In the genomic region with DNA sequence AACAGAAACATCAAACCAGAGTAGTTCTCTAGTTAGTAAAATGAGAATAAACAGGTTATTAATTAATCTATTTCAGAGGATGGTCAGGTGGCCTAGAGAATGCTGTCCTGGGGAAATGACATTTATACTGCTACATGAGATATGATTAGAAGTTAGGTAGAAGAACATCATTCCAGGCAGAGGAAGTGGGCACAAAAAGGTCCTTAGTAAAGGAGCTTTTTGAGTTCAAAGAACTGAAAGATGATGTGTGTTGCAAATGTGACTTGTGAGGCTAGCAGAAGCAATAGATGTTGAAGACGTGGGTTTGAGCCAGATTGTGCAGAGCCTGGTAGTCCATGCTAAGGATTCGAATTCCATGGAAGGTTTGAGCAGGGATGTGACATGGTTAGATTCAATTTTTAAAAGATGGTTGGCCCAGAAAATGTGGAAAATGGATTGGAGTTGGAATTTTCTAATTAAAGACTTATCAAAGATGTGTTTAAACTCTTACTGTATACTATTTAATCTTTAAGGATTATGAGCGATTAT, we compare ENCODE assay signal across 9 cellular contexts. TPM values are rescaled to one million over a fixed set of nuclear protein-coding genes. Genes with fewer than 3 reads are reported as not detected.
DNase-seq lines count a peak whose midpoint lies in the region; ATAC-seq and TF ChIP-seq lines count a peak whose summit lies in the region.
"Had no signal": no experiment of that assay in that cellular context is flagged by ENCODE, and none has a peak within 500 bp of the region (broad histone marks: within the 10 kb centered on the region; RNA-seq: fewer than 3 reads in every experiment).

No MANE protein-coding gene starts in this region.

- peaks cover 25 to 97% (median 39%) of the 10 kb centered on the region in 10 experiments for H3K4me1 ChIP-seq in BLaER1 treated with 17β-estradiol and CSF1 and Interleukin-3, amounts not matched to agents 10 nM and 100 nM
- peaks cover 8% of the 10 kb centered on the region for H3K4me1 ChIP-seq in mesendoderm (ENCODE audit: control insufficient read depth, low read depth, low read length)

- peak overlapping the region in 4 of 10 experiments; percentile 8 to 50 (median 16); a peak in 4 of 20 replicates for H3K4me3 ChIP-seq in BLaER1 treated with 17β-estradiol and CSF1 and Interleukin-3, amounts not matched to agents 10 nM and 100 nM
- no peak overlapping the region for H3K4me3 ChIP-seq in HL-60 (replicated peaks; ENCODE audit: insufficient read depth, low read length)
- H3K4me3 ChIP-seq in mesendoderm (ENCODE audit: low read length) = no peak overlapping the region
- H3K4me3 ChIP-seq: gastroesophageal sphincter had no signal

- peak overlapping the region; percentile 17 to 96 (median 79); a peak in 21 of 22 replicates for H3K4me2 ChIP-seq in BLaER1 treated with 17β-estradiol and CSF1 and Interleukin-3, amounts not matched to agents 10 nM and 100 nM
- no peak overlapping the region for H3K4me2 ChIP-seq in mesendoderm (ENCODE audit: low read length)

- CTCF ChIA-PET in activated CD8-positive, alpha-beta T cell treated with anti-CD3 and anti-CD28 coated beads, Interleukin-2, amount 10 ng/mL, durations not matched to agents 7 days and 5 days (lab: Charles Lee) = interaction anchor here (0.8 to 1.9 kb wide), 8 partner anchors 8 to 117 kb away, joined by 3 to 7 read pairs (median 3); no protein-coding TSS in a partner anchor

- H3K9me3 Mint-ChIP-seq in activated CD8-positive, alpha-beta T cell treated with anti-CD3 and anti-CD28 coated beads, Interleukin-2, amount 10 ng/mL, durations not matched to agents 7 days and 5 days (ENCODE audit: insufficient read depth) = no peaks in the 10 kb centered on the region

- no peak overlapping the region for H2AK5ac ChIP-seq in mesendoderm (ENCODE audit: low read length)

- DNase-seq in HL-60 (ENCODE audit: low read depth in 1 of 2, low spot score in 1 of 2) (no peak), mesendoderm (peak; percentile 20), NCI-H1105 treated with DMSO at 0.1 percent for 48 hours (lab: John Stamatoyannopoulos, UW) (no peak), DMS79 treated with DMSO at 0.1 percent for 48 hours (lab: John Stamatoyannopoulos, UW) (no peak)
- no peak for DNase-seq in activated CD8-positive, alpha-beta T cell treated with anti-CD3 and anti-CD28 coated beads, Interleukin-2, amount 10 ng/mL, durations not matched to agents 7 days and 5 days
- no peak for DNase-seq in stimulated activated CD4-positive, alpha-beta T cell treated with anti-CD3 and anti-CD28 coated beads, Interleukin-15, amount 100 ng/mL, for 24 hours

- H3K36me3 Mint-ChIP-seq in activated CD8-positive, alpha-beta T cell treated with anti-CD3 and anti-CD28 coated beads, Interleukin-2, amount 10 ng/mL, durations not matched to agents 7 days and 5 days (ENCODE audit: low read depth) = peaks cover 19% of the 10 kb centered on the region

- WGBS in mesendoderm (ENCODE audit: extremely low coverage, insufficient coverage, low lambda C conversion rate) = no CpG with 5 or more reads among the region's 3 CpGs

- POLR2A ChIA-PET in activated CD8-positive, alpha-beta T cell treated with anti-CD3 and anti-CD28 coated beads, Interleukin-2, amount 10 ng/mL, durations not matched to agents 7 days and 5 days (lab: Charles Lee) = interaction anchor here (0.6 to 2.0 kb wide), 4 partner anchors 19 to 36 kb away, joined by 3 to 15 read pairs (median 6); a partner anchor contains a TSS

- H4K20me1 ChIP-seq in BLaER1 treated with 17β-estradiol and CSF1 and Interleukin-3, amounts not matched to agents 10 nM and 100 nM = peaks cover 20 to 100% (median 84%) of the 10 kb centered on the region in 11 experiments; a peak in 21 of 22 replicates

- H3K9ac ChIP-seq in BLaER1 treated with 17β-estradiol and CSF1 and Interleukin-3, amounts not matched to agents 10 nM and 100 nM = peak overlapping the region in 6 of 11 experiments; percentile 2 to 59 (median 50); a peak in 8 of 22 replicates
- H3K9ac ChIP-seq in mesendoderm (ENCODE audit: low read length) = peak overlapping the region; percentile 10

- H3K18ac ChIP-seq in mesendoderm (ENCODE audit: low read length) = no peak overlapping the region

- peak overlapping the region; percentile 33 for H2BK5ac ChIP-seq in mesendoderm (ENCODE audit: low read length)

- TF ChIP-seq CTCF in HL-60 (IDR thresholded peaks at IDR 0.05; ENCODE audit: insufficient read depth, low read length) = no peak

- H3K9me3 ChIP-seq in BLaER1 treated with 17β-estradiol and CSF1 and Interleukin-3, amounts not matched to agents 10 nM and 100 nM (replicated peaks in 1 of 11) = no peaks in the 10 kb centered on the region; a peak in 1 of 22 replicates
- H3K9me3 ChIP-seq: gastroesophageal sphincter had no signal

- no peak overlapping the region for H4K5ac ChIP-seq in mesendoderm (ENCODE audit: low read length)

- peak overlapping the region; percentile 36 for H3K4ac ChIP-seq in mesendoderm (ENCODE audit: low read depth, low read length)

- H3K27me3 Mint-ChIP-seq in activated CD8-positive, alpha-beta T cell treated with anti-CD3 and anti-CD28 coated beads, Interleukin-2, amount 10 ng/mL, durations not matched to agents 7 days and 5 days (ENCODE audit: low read depth) = no peaks in the 10 kb centered on the region

- H3K4me3 Mint-ChIP-seq in activated CD8-positive, alpha-beta T cell treated with anti-CD3 and anti-CD28 coated beads, Interleukin-2, amount 10 ng/mL, durations not matched to agents 7 days and 5 days = peak overlapping the region; percentile 23

- no peak overlapping the region for H3K23ac ChIP-seq in mesendoderm (ENCODE audit: low read length)

- H3K36me3 ChIP-seq in BLaER1 treated with 17β-estradiol and CSF1 and Interleukin-3, amounts not matched to agents 10 nM and 100 nM = peaks cover 27 to 53% (median 39%) of the 10 kb centered on the region in 11 experiments
- no peaks in the 10 kb centered on the region for H3K36me3 ChIP-seq in mesendoderm (ENCODE audit: control insufficient read depth, insufficient read depth, low read length)
- H3K36me3 ChIP-seq: gastroesophageal sphincter had no signal

- H2BK120ac ChIP-seq in mesendoderm (ENCODE audit: low read depth, low read length) = no peak overlapping the region

- H3K27ac Mint-ChIP-seq in activated CD8-positive, alpha-beta T cell treated with anti-CD3 and anti-CD28 coated beads, Interleukin-2, amount 10 ng/mL, durations not matched to agents 7 days and 5 days = peak overlapping the region; percentile 79

- H4K8ac ChIP-seq in mesendoderm (ENCODE audit: low read depth, low read length) = no peak overlapping the region

- ATAC-seq in activated CD8-positive, alpha-beta T cell treated with anti-CD3 and anti-CD28 coated beads, Interleukin-2, amount 10 ng/mL, durations not matched to agents 7 days and 5 days = no peak
- ATAC-seq in activated CD4-positive, CD25-positive, alpha-beta regulatory T cell treated with anti-CD3 and anti-CD28 coated beads, Interleukin-2, amount 50 U/mL, for 24 hours = no peak
- ATAC-seq: gastroesophageal sphincter had no signal

- no peak overlapping the region for H2BK15ac ChIP-seq in mesendoderm (replicated peaks; ENCODE audit: low read depth)

- peak overlapping the region; percentile 56 for H3K56ac ChIP-seq in mesendoderm (ENCODE audit: low read length)

- peaks cover 46% of the 10 kb centered on the region for H3K4me1 Mint-ChIP-seq in activated CD8-positive, alpha-beta T cell treated with anti-CD3 and anti-CD28 coated beads, Interleukin-2, amount 10 ng/mL, durations not matched to agents 7 days and 5 days (ENCODE audit: low read depth)

- H3K79me1 ChIP-seq in mesendoderm (ENCODE audit: low read length) = peaks cover 5% of the 10 kb centered on the region

- H3K27me3 ChIP-seq in BLaER1 treated with 17β-estradiol and CSF1 and Interleukin-3, amounts not matched to agents 10 nM and 100 nM = no peaks in the 10 kb centered on the region
- no peaks in the 10 kb centered on the region for H3K27me3 ChIP-seq in HL-60 (ENCODE audit: insufficient read depth, poor library complexity, severe bottlenecking)
- H3K27me3 ChIP-seq in mesendoderm (ENCODE audit: insufficient read depth, low read length, poor library complexity) = no peaks in the 10 kb centered on the region
- H3K27me3 ChIP-seq: gastroesophageal sphincter had no signal

- peaks cover 49% of the 10 kb centered on the region for H3K79me2 ChIP-seq in mesendoderm (ENCODE audit: control insufficient read depth, insufficient read depth, low read length)

- peak overlapping the region; percentile 45 to 81 (median 62); a peak in 21 of 22 replicates for H3K27ac ChIP-seq in BLaER1 treated with 17β-estradiol and CSF1 and Interleukin-3, amounts not matched to agents 10 nM and 100 nM
- H3K27ac ChIP-seq in HL-60 (replicated peaks) = peak overlapping the region; percentile 48
- H3K27ac ChIP-seq in mesendoderm (ENCODE audit: low read depth, low read length) = peak overlapping the region; percentile 46
- H3K27ac ChIP-seq: gastroesophageal sphincter had no signal

RNA-seq across cellular contexts. Expression of a gene that starts 34.2 kb away (rescaled TPM):
- 100 to 1,000 TPM; 110 to 115 TPM for total RNA-seq in activated CD8-positive, alpha-beta T cell treated with anti-CD3 and anti-CD28 coated beads, Interleukin-2, amount 10 ng/mL, durations not matched to agents 7 days and 5 days
- 89.5 TPM for polyA plus RNA-seq in mesendoderm (2013, experiment 1 of 2)
- polyA plus RNA-seq in mesendoderm (2013, experiment 2 of 2) = 88.3 TPM
